ENCODE assay signal across 2 cellular contexts in genomic region chr10:43318978-43319965, GRCh38.
TF ChIP-seq lines count a peak whose summit lies in the region.

No MANE protein-coding gene starts in this region.

TF ChIP-seq in HepG2, 621 proteins besides CTCF, POLR2A, EP300 and RAD21:
- no peak for TF ChIP-seq PHF21A (CRISPR knock-in tag; IDR thresholded peaks at IDR 0.05)
- no peak for TF ChIP-seq GZF1 (CRISPR knock-in tag; IDR thresholded peaks at IDR 0.05)
- TF ChIP-seq ZBTB25 (CRISPR knock-in tag; IDR thresholded peaks at IDR 0.05), result no peak
- TF ChIP-seq, protein P1, sequence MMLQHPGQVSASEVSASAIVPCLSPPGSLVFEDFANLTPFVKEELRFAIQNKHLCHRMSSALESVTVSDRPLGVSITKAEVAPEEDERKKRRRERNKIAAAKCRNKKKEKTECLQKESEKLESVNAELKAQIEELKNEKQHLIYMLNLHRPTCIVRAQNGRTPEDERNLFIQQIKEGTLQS (CRISPR knock-in tag; IDR thresholded peaks at IDR 0.05), result no peak
- TF ChIP-seq SMYD3 (CRISPR knock-in tag; IDR thresholded peaks at IDR 0.05), result no peak
- no peak for TF ChIP-seq SAFB2 (CRISPR knock-in tag; IDR thresholded peaks at IDR 0.05; ENCODE audit: borderline replicate concordance, low read depth)
- no peak for TF ChIP-seq SNRNP70 (IDR thresholded peaks at IDR 0.05; ENCODE audit: low read depth, low read length)
- TF ChIP-seq RFX3 (CRISPR knock-in tag; IDR thresholded peaks at IDR 0.05), result no peak
- no peak for TF ChIP-seq ZNF558 (CRISPR knock-in tag; IDR thresholded peaks at IDR 0.05; ENCODE audit: borderline replicate concordance)
- no peak for TF ChIP-seq SP5 (CRISPR knock-in tag; IDR thresholded peaks at IDR 0.05; ENCODE audit: borderline replicate concordance, low read depth)
- TF ChIP-seq ZNF619 (CRISPR knock-in tag; IDR thresholded peaks at IDR 0.05), result no peak
- TF ChIP-seq ZNF530 (CRISPR knock-in tag; IDR thresholded peaks at IDR 0.05; ENCODE audit: low read depth), result no peak
- TF ChIP-seq HES4 (CRISPR knock-in tag; IDR thresholded peaks at IDR 0.05; ENCODE audit: borderline replicate concordance), result no peak
- TF ChIP-seq TFE3 (CRISPR knock-in tag; IDR thresholded peaks at IDR 0.05), result no peak
- no peak for TF ChIP-seq CHCHD3 (CRISPR knock-in tag; IDR thresholded peaks at IDR 0.05)

TF ChIP-seq in GM12878, 131 proteins besides CTCF, POLR2A, EP300 and RAD21:
- TF ChIP-seq SKIL (IDR thresholded peaks at IDR 0.05; ENCODE audit: low read depth, poor library complexity, severe bottlenecking), result no peak
- TF ChIP-seq ZNF217 (IDR thresholded peaks at IDR 0.05), result no peak
- no peak for TF ChIP-seq RCOR1 (conservative IDR thresholded peaks at IDR 0.05; ENCODE audit: low read depth, low read length)
- no peak for TF ChIP-seq CBX3 (IDR thresholded peaks at IDR 0.05; ENCODE audit: borderline replicate concordance, low read depth)
- TF ChIP-seq BACH1 (IDR thresholded peaks at IDR 0.05; ENCODE audit: borderline replicate concordance), result no peak
- TF ChIP-seq, protein P2, sequence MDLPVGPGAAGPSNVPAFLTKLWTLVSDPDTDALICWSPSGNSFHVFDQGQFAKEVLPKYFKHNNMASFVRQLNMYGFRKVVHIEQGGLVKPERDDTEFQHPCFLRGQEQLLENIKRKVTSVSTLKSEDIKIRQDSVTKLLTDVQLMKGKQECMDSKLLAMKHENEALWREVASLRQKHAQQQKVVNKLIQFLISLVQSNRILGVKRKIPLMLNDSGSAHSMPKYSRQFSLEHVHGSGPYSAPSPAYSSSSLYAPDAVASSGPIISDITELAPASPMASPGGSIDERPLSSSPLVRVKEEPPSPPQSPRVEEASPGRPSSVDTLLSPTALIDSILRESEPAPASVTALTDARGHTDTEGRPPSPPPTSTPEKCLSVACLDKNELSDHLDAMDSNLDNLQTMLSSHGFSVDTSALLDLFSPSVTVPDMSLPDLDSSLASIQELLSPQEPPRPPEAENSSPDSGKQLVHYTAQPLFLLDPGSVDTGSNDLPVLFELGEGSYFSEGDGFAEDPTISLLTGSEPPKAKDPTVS (IDR thresholded peaks at IDR 0.05; ENCODE audit: low read depth, low read length), result no peak
- no peak for TF ChIP-seq KDM1A (IDR thresholded peaks at IDR 0.05; ENCODE audit: borderline replicate concordance)
- no peak for TF ChIP-seq EGR1 (IDR thresholded peaks at IDR 0.05; ENCODE audit: borderline replicate concordance in 1 of 2, low read depth in 2 of 2, low read length in 2 of 2)
- TF ChIP-seq ZSCAN29 (IDR thresholded peaks at IDR 0.05), result no peak
- no peak for TF ChIP-seq PBX3 (IDR thresholded peaks at IDR 0.05; ENCODE audit: insufficient replicate concordance, low read depth, low read length)
- no peak for TF ChIP-seq HDAC2 (IDR thresholded peaks at IDR 0.05)
- TF ChIP-seq, protein P3, sequence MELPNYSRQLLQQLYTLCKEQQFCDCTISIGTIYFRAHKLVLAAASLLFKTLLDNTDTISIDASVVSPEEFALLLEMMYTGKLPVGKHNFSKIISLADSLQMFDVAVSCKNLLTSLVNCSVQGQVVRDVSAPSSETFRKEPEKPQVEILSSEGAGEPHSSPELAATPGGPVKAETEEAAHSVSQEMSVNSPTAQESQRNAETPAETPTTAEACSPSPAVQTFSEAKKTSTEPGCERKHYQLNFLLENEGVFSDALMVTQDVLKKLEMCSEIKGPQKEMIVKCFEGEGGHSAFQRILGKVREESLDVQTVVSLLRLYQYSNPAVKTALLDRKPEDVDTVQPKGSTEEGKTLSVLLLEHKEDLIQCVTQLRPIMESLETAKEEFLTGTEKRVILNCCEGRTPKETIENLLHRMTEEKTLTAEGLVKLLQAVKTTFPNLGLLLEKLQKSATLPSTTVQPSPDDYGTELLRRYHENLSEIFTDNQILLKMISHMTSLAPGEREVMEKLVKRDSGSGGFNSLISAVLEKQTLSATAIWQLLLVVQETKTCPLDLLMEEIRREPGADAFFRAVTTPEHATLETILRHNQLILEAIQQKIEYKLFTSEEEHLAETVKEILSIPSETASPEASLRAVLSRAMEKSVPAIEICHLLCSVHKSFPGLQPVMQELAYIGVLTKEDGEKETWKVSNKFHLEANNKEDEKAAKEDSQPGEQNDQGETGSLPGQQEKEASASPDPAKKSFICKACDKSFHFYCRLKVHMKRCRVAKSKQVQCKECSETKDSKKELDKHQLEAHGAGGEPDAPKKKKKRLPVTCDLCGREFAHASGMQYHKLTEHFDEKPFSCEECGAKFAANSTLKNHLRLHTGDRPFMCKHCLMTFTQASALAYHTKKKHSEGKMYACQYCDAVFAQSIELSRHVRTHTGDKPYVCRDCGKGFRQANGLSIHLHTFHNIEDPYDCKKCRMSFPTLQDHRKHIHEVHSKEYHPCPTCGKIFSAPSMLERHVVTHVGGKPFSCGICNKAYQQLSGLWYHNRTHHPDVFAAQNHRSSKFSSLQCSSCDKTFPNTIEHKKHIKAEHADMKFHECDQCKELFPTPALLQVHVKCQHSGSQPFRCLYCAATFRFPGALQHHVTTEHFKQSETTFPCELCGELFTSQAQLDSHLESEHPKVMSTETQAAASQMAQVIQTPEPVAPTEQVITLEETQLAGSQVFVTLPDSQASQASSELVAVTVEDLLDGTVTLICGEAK (IDR thresholded peaks at IDR 0.05; ENCODE audit: borderline replicate concordance), result no peak
- no peak for TF ChIP-seq MYC (IDR thresholded peaks at IDR 0.05; ENCODE audit: insufficient read depth, insufficient read length, insufficient replicate concordance, low read length, severe bottlenecking)
- TF ChIP-seq, protein P4, sequence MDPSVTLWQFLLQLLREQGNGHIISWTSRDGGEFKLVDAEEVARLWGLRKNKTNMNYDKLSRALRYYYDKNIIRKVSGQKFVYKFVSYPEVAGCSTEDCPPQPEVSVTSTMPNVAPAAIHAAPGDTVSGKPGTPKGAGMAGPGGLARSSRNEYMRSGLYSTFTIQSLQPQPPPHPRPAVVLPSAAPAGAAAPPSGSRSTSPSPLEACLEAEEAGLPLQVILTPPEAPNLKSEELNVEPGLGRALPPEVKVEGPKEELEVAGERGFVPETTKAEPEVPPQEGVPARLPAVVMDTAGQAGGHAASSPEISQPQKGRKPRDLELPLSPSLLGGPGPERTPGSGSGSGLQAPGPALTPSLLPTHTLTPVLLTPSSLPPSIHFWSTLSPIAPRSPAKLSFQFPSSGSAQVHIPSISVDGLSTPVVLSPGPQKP (IDR thresholded peaks at IDR 0.05; ENCODE audit: low read depth, low read length), result no peak
- TF ChIP-seq, protein P1 (IDR thresholded peaks at IDR 0.05; ENCODE audit: borderline replicate concordance, extremely low read depth, low read depth, low read length), result no peak
